In genomic region chr2:20496069-20496468, GRCh38 we compare ENCODE assay signal across 1 cellular context.
TF ChIP-seq lines count a peak whose summit lies in the region.

No MANE protein-coding gene starts in this region.

TF ChIP-seq in GM23338, 12 proteins besides CTCF, POLR2A, EP300 and RAD21 (continued from another document):
- TF ChIP-seq, protein P1, sequence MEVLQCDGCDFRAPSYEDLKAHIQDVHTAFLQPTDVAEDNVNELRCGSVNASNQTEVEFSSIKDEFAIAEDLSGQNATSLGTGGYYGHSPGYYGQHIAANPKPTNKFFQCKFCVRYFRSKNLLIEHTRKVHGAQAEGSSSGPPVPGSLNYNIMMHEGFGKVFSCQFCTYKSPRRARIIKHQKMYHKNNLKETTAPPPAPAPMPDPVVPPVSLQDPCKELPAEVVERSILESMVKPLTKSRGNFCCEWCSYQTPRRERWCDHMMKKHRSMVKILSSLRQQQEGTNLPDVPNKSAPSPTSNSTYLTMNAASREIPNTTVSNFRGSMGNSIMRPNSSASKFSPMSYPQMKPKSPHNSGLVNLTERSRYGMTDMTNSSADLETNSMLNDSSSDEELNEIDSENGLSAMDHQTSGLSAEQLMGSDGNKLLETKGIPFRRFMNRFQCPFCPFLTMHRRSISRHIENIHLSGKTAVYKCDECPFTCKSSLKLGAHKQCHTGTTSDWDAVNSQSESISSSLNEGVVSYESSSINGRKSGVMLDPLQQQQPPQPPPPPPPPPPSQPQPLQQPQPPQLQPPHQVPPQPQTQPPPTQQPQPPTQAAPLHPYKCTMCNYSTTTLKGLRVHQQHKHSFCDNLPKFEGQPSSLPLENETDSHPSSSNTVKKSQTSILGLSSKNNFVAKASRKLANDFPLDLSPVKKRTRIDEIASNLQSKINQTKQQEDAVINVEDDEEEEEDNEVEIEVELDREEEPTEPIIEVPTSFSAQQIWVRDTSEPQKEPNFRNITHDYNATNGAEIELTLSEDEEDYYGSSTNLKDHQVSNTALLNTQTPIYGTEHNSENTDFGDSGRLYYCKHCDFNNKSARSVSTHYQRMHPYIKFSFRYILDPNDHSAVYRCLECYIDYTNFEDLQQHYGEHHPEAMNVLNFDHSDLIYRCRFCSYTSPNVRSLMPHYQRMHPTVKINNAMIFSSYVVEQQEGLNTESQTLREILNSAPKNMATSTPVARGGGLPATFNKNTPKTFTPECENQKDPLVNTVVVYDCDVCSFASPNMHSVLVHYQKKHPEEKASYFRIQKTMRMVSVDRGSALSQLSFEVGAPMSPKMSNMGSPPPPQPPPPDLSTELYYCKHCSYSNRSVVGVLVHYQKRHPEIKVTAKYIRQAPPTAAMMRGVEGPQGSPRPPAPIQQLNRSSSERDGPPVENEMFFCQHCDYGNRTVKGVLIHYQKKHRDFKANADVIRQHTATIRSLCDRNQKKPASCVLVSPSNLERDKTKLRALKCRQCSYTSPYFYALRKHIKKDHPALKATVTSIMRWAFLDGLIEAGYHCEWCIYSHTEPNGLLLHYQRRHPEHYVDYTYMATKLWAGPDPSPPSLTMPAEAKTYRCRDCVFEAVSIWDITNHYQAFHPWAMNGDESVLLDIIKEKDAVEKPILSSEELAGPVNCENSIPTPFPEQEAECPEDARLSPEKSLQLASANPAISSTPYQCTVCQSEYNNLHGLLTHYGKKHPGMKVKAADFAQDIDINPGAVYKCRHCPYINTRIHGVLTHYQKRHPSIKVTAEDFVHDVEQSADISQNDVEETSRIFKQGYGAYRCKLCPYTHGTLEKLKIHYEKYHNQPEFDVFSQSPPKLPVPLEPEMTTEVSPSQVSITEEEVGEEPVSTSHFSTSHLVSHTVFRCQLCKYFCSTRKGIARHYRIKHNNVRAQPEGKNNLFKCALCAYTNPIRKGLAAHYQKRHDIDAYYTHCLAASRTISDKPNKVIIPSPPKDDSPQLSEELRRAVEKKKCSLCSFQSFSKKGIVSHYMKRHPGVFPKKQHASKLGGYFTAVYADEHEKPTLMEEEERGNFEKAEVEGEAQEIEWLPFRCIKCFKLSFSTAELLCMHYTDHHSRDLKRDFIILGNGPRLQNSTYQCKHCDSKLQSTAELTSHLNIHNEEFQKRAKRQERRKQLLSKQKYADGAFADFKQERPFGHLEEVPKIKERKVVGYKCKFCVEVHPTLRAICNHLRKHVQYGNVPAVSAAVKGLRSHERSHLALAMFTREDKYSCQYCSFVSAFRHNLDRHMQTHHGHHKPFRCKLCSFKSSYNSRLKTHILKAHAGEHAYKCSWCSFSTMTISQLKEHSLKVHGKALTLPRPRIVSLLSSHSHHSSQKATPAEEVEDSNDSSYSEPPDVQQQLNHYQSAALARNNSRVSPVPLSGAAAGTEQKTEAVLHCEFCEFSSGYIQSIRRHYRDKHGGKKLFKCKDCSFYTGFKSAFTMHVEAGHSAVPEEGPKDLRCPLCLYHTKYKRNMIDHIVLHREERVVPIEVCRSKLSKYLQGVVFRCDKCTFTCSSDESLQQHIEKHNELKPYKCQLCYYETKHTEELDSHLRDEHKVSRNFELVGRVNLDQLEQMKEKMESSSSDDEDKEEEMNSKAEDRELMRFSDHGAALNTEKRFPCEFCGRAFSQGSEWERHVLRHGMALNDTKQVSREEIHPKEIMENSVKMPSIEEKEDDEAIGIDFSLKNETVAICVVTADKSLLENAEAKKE (CRISPR knock-in tag; IDR thresholded peaks at IDR 0.05): no peak
- TF ChIP-seq, protein P2, sequence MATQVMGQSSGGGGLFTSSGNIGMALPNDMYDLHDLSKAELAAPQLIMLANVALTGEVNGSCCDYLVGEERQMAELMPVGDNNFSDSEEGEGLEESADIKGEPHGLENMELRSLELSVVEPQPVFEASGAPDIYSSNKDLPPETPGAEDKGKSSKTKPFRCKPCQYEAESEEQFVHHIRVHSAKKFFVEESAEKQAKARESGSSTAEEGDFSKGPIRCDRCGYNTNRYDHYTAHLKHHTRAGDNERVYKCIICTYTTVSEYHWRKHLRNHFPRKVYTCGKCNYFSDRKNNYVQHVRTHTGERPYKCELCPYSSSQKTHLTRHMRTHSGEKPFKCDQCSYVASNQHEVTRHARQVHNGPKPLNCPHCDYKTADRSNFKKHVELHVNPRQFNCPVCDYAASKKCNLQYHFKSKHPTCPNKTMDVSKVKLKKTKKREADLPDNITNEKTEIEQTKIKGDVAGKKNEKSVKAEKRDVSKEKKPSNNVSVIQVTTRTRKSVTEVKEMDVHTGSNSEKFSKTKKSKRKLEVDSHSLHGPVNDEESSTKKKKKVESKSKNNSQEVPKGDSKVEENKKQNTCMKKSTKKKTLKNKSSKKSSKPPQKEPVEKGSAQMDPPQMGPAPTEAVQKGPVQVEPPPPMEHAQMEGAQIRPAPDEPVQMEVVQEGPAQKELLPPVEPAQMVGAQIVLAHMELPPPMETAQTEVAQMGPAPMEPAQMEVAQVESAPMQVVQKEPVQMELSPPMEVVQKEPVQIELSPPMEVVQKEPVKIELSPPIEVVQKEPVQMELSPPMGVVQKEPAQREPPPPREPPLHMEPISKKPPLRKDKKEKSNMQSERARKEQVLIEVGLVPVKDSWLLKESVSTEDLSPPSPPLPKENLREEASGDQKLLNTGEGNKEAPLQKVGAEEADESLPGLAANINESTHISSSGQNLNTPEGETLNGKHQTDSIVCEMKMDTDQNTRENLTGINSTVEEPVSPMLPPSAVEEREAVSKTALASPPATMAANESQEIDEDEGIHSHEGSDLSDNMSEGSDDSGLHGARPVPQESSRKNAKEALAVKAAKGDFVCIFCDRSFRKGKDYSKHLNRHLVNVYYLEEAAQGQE (IDR thresholded peaks at IDR 0.05; ENCODE audit: unreplicated experiment): no peak
- no peak for TF ChIP-seq ZNF114 (CRISPR knock-in tag; IDR thresholded peaks at IDR 0.05)
- TF ChIP-seq, protein P3, sequence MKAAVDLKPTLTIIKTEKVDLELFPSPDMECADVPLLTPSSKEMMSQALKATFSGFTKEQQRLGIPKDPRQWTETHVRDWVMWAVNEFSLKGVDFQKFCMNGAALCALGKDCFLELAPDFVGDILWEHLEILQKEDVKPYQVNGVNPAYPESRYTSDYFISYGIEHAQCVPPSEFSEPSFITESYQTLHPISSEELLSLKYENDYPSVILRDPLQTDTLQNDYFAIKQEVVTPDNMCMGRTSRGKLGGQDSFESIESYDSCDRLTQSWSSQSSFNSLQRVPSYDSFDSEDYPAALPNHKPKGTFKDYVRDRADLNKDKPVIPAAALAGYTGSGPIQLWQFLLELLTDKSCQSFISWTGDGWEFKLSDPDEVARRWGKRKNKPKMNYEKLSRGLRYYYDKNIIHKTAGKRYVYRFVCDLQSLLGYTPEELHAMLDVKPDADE (IDR thresholded peaks at IDR 0.05): no peak
